ENCODE assay signal across 21 cellular contexts in the genomic region with DNA sequence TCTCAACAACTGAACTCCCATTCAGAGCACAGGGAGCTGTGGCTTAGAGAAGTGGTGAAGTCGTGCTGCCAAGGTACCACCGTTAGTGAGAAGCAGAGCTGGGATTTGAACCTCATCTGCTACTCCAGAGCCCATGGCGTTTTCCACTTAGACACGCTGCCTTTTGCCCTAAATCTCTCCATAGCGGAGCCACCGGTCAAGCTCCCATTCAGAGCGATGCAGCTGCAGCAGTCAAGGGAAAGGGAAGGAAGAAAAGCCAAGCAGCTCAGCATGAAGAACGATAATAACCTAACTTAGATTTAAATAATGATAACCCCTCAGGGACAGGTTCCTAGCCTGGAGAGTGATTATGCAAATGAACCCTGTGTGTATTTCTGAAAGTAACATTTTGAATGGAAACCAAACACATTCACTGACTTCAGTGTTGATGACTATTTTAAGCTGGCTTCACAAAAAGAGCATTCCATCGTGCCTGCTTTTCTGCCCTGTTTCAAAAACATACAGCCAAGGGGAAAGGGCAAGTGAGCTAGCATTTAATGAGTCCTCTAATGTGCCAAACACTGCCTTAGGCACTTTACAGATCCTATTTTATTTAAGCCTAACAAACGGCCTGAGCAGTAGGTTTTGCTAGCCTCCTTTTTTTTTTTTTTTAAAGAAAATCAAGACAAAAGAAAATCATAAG.
"Had no signal": no experiment of that assay in that cellular context is flagged by ENCODE, and none has a peak within 500 bp of the region (broad histone marks: within the 10 kb centered on the region; RNA-seq: fewer than 3 reads in every experiment).

No MANE protein-coding gene starts in this region.

- H3K4me1 Mint-ChIP-seq: activated naive CD8-positive, alpha-beta T cell treated with anti-CD3 and anti-CD28 coated beads, Interleukin-2, amount 50 U/mL, for 24 hours; naive thymus-derived CD4-positive, alpha-beta T cell had no signal

- H3K27me3 ChIP-seq: body of pancreas, right atrium auricular region, spleen, upper lobe of left lung had no signal

- H3K4me1 ChIP-seq: body of pancreas, psoas muscle, right atrium auricular region, spleen, upper lobe of left lung had no signal

- H3K27ac Mint-ChIP-seq: activated CD8-positive, alpha-beta T cell treated with anti-CD3 and anti-CD28 coated beads, Interleukin-2, amount 10 ng/mL, durations not matched to agents 7 days and 5 days; activated naive CD8-positive, alpha-beta T cell treated with anti-CD3 and anti-CD28 coated beads, Interleukin-2, amount 50 U/mL, for 24 hours; activated T-helper 1 cell treated with anti-CD3 and anti-CD28 coated beads, Interleukin-12 subunit alpha, Interleukin-12 subunit beta, Interleukin-2, Interleukin-4 antibody, amounts not matched to agents 30 ng/mL and 10 ng/mL and 1 ng/mL, durations not matched to agents 14 hours and 24 hours and 36 hours; naive thymus-derived CD4-positive, alpha-beta T cell; T-helper 2 cell treated with Interferon-gamma antibody and Interleukin-4, amounts not matched to agents 5 μg/mL and 100 μg/mL, for 36 hours had no signal

- H3K27me3 Mint-ChIP-seq: activated naive CD8-positive, alpha-beta T cell treated with anti-CD3 and anti-CD28 coated beads, Interleukin-2, amount 50 U/mL, for 24 hours; naive thymus-derived CD4-positive, alpha-beta T cell had no signal

- H3K4me3 ChIP-seq: body of pancreas, lung, psoas muscle, right atrium auricular region, spleen, upper lobe of left lung had no signal

- DNase-seq: activated CD4-positive, alpha-beta T cell treated with anti-CD3 and anti-CD28 coated beads for 1 hour; activated CD4-positive, alpha-beta T cell treated with anti-CD3 and anti-CD28 coated beads, Interleukin-2, amount 50 U/mL, for 1 hour; activated CD8-positive, alpha-beta T cell treated with anti-CD3 and anti-CD28 coated beads, Interleukin-2, amount 10 ng/mL, durations not matched to agents 7 days and 5 days; activated gamma-delta T cell; activated naive CD4-positive, alpha-beta T cell treated with anti-CD3 and anti-CD28 coated beads, Interleukin-2, amount 50 U/mL, for 16 hours; activated naive CD8-positive, alpha-beta T cell treated with anti-CD3 and anti-CD28 coated beads, Interleukin-2, amount 50 U/mL, for 24 hours; body of pancreas; kidney; naive thymus-derived CD4-positive, alpha-beta T cell; psoas muscle; spleen; stimulated activated CD4-positive, alpha-beta T cell treated with anti-CD3 and anti-CD28 coated beads, Interleukin-4, amount 100 ng/mL, for 24 hours; stimulated activated naive CD8-positive, alpha-beta T cell treated with anti-CD3 and anti-CD28 coated beads, Interleukin-15, Interleukin-2, amounts not matched to agents 100 U/mL and 50 U/mL, for 24 hours; upper lobe of left lung had no signal

- H3K9me3 ChIP-seq: body of pancreas, psoas muscle, right atrium auricular region, spleen, upper lobe of left lung had no signal

- ATAC-seq: activated CD8-positive, alpha-beta T cell treated with anti-CD3 and anti-CD28 coated beads, Interleukin-2, amount 10 ng/mL, durations not matched to agents 7 days and 5 days; activated naive CD8-positive, alpha-beta T cell treated with anti-CD3 and anti-CD28 coated beads, Interleukin-2, amount 50 U/mL, for 24 hours; body of pancreas; left lobe of liver; naive thymus-derived CD4-positive, alpha-beta T cell; psoas muscle; stimulated activated naive CD8-positive, alpha-beta T cell treated with anti-CD3 and anti-CD28 coated beads, Interleukin-15, Interleukin-2, amounts not matched to agents 100 U/mL and 50 U/mL, for 24 hours had no signal

- H3K27ac ChIP-seq: body of pancreas, psoas muscle, right atrium auricular region, spleen, upper lobe of left lung, VCaP had no signal

- H3K36me3 Mint-ChIP-seq: naive thymus-derived CD4-positive, alpha-beta T cell had no signal

- H3K36me3 ChIP-seq: right atrium auricular region, spleen, upper lobe of left lung had no signal

- H3K4me3 Mint-ChIP-seq: activated CD8-positive, alpha-beta T cell treated with anti-CD3 and anti-CD28 coated beads, Interleukin-2, amount 10 ng/mL, durations not matched to agents 7 days and 5 days; activated naive CD8-positive, alpha-beta T cell treated with anti-CD3 and anti-CD28 coated beads, Interleukin-2, amount 50 U/mL, for 24 hours; activated T-helper 1 cell treated with anti-CD3 and anti-CD28 coated beads, Interleukin-12 subunit alpha, Interleukin-12 subunit beta, Interleukin-2, Interleukin-4 antibody, amounts not matched to agents 30 ng/mL and 10 ng/mL and 1 ng/mL, durations not matched to agents 14 hours and 24 hours and 36 hours; naive thymus-derived CD4-positive, alpha-beta T cell; T-helper 2 cell treated with Interferon-gamma antibody and Interleukin-4, amounts not matched to agents 5 μg/mL and 100 μg/mL, for 36 hours had no signal

- FAIRE-seq: endometrium had no signal
